Comparison of ENCODE assay signal across 14 cellular contexts in genomic region chr16:15640966-15641365, GRCh38. TPM values are rescaled to one million over a fixed set of nuclear protein-coding genes. Genes with fewer than 3 reads are reported as not detected.
A peak's percentile ranks its signal among the peaks of the same experiment; 100 is the strongest.
DNase-seq lines count a peak whose midpoint lies in the region; ATAC-seq and TF ChIP-seq lines count a peak whose summit lies in the region.
"Had no signal": no experiment of that assay in that cellular context is flagged by ENCODE, and none has a peak within 500 bp of the region (broad histone marks: within the 10 kb centered on the region; RNA-seq: fewer than 3 reads in every experiment).

No MANE protein-coding gene starts in this region.

- no peak for TF ChIP-seq CTCF in OCI-LY7 (conservative IDR thresholded peaks at IDR 0.05; ENCODE audit: low read length)
- TF ChIP-seq CTCF in foreskin keratinocyte (conservative IDR thresholded peaks at IDR 0.05): no peak

- peaks cover 77% of the 10 kb centered on the region for H3K4me1 ChIP-seq in OCI-LY7 (ENCODE audit: insufficient read depth, low read length, poor library complexity, severe bottlenecking)
- H3K4me1 ChIP-seq in foreskin keratinocyte: peaks cover 25% of the 10 kb centered on the region

- no peaks in the 10 kb centered on the region for H3K9me3 ChIP-seq in OCI-LY7 (ENCODE audit: low read length)
- H3K9me3 ChIP-seq: left lung had no signal

- no peaks in the 10 kb centered on the region for H3K9me3 Mint-ChIP-seq in activated T-cell treated with anti-CD3 and anti-CD28 coated beads, Interleukin-2, amount 50 U/mL, for 4 hours
- no peaks in the 10 kb centered on the region for H3K9me3 Mint-ChIP-seq in stimulated activated naive CD8-positive, alpha-beta T cell treated with anti-CD3 and anti-CD28 coated beads, Interleukin-15, amount 100 ng/mL, for 72 hours

- peak overlapping the region; percentile 85 to 95 for H3K27ac Mint-ChIP-seq in stimulated activated naive CD8-positive, alpha-beta T cell treated with anti-CD3 and anti-CD28 coated beads, Interleukin-15, amount 100 ng/mL, for 72 hours

- H3K4me2 ChIP-seq in OCI-LY7 (ENCODE audit: low read length): peak overlapping the region; percentile 99

- no TSS peak for BruUV-seq in OCI-LY7 (replicated peaks; lab: Mats Ljungman, UMichigan)

- POLR2A ChIA-PET in OCI-LY7 (lab: Charles Lee): interaction anchor here (0.9 to 1.5 kb wide), 2 partner anchors 52 to 87 kb away, joined by 4 read pairs; no protein-coding TSS in a partner anchor

- H3K27me3 ChIP-seq in foreskin keratinocyte: no peaks in the 10 kb centered on the region
- H3K27me3 ChIP-seq: left lung had no signal

- no peaks in the 10 kb centered on the region for H3K9me2 ChIP-seq in OCI-LY7 (ENCODE audit: insufficient read depth, low read length)

- CTCF ChIA-PET in OCI-LY7 (lab: Charles Lee; ENCODE audit: unreplicated experiment): no interaction called here

- H3K4me1 Mint-ChIP-seq in activated T-cell treated with anti-CD3 and anti-CD28 coated beads, Interleukin-2, amount 50 U/mL, for 4 hours (ENCODE audit: low read depth): peaks cover 69% of the 10 kb centered on the region
- H3K4me1 Mint-ChIP-seq in stimulated activated naive CD8-positive, alpha-beta T cell treated with anti-CD3 and anti-CD28 coated beads, Interleukin-15, amount 100 ng/mL, for 72 hours: peaks cover 75% of the 10 kb centered on the region

- no peak for DNase-seq in activated T-cell treated with anti-CD3 and anti-CD28 coated beads, Interleukin-2, amount 50 U/mL, for 4 hours
- no peak for DNase-seq in activated T-cell treated with anti-CD3 and anti-CD28 coated beads, Interleukin-2, amount 50 U/mL, for 1 hour
- DNase-seq in OCI-LY7 (ENCODE audit: low spot score) (peak; percentile 17), foreskin keratinocyte (no peak), DMS 273 (lab: John Stamatoyannopoulos, UW; ENCODE audit: unreplicated experiment) (no peak), HPDE6-E6E7 (ENCODE audit: extremely low spot score) (no peak), Kasumi-1 (lab: John Stamatoyannopoulos, UW) (no peak)
- DNase-seq in stimulated activated naive CD8-positive, alpha-beta T cell treated with anti-CD3 and anti-CD28 coated beads, Interleukin-15, amount 100 ng/mL, for 72 hours: no peak
- DNase-seq: left lung, NCI-H1048, NCI-H526 treated with DMSO at 0.1 percent for 48 hours, SW 1271 had no signal

- H4K20me1 ChIP-seq in OCI-LY7 (ENCODE audit: insufficient read depth, low read length): no peaks in the 10 kb centered on the region

- H3K36me3 ChIP-seq in OCI-LY7 (ENCODE audit: insufficient read depth, low read length): peaks cover 30% of the 10 kb centered on the region

- intact Hi-C loops in OCI-LY7 (cut with micrococcal nuclease; ENCODE audit: unreplicated experiment): loop anchor here (10.0 kb wide), 1 partner anchor 464 kb away; no protein-coding TSS in a partner anchor

- H3K79me2 ChIP-seq in OCI-LY7 (ENCODE audit: insufficient read depth, low read depth, low read length): peaks cover 58% of the 10 kb centered on the region

- ATAC-seq in activated T-cell treated with anti-CD3 and anti-CD28 coated beads, Interleukin-2, amount 50 U/mL, for 4 hours: no peak
- no peak for ATAC-seq in foreskin keratinocyte
- no peak for ATAC-seq in stimulated activated naive CD8-positive, alpha-beta T cell treated with anti-CD3 and anti-CD28 coated beads, Interleukin-15, amount 100 ng/mL, for 72 hours
- ATAC-seq: left lung, sciatic nerve had no signal

- peak overlapping the region; percentile 89 for H3K4me3 ChIP-seq in OCI-LY7 (ENCODE audit: low read depth, low read length, poor library complexity, severe bottlenecking)

- H3K4me3 Mint-ChIP-seq in activated T-cell treated with anti-CD3 and anti-CD28 coated beads, Interleukin-2, amount 50 U/mL, for 4 hours: peak overlapping the region; percentile 89
- H3K4me3 Mint-ChIP-seq in stimulated activated naive CD8-positive, alpha-beta T cell treated with anti-CD3 and anti-CD28 coated beads, Interleukin-15, amount 100 ng/mL, for 72 hours: peak overlapping the region; percentile 95 to 96

- H3K36me3 Mint-ChIP-seq in activated T-cell treated with anti-CD3 and anti-CD28 coated beads, Interleukin-2, amount 50 U/mL, for 4 hours (ENCODE audit: insufficient read depth): peaks cover 25% of the 10 kb centered on the region

- H3K27ac ChIP-seq in OCI-LY7 (ENCODE audit: low read depth, low read length, poor library complexity, severe bottlenecking): peak overlapping the region; percentile 89
- H3K27ac ChIP-seq in foreskin keratinocyte: peak overlapping the region; percentile 80
- H3K27ac ChIP-seq: coronary artery had no signal

- H2AFZ ChIP-seq in OCI-LY7 (ENCODE audit: low read length): no peak overlapping the region

- no peaks in the 10 kb centered on the region for H3K27me3 Mint-ChIP-seq in activated T-cell treated with anti-CD3 and anti-CD28 coated beads, Interleukin-2, amount 50 U/mL, for 4 hours (ENCODE audit: low read depth)
- no peaks in the 10 kb centered on the region for H3K27me3 Mint-ChIP-seq in stimulated activated naive CD8-positive, alpha-beta T cell treated with anti-CD3 and anti-CD28 coated beads, Interleukin-15, amount 100 ng/mL, for 72 hours

RNA-seq across cellular contexts. Expression of gene MARF1, which starts 2.0 kb away (rescaled TPM):
- total RNA-seq in activated T-cell treated with anti-CD3 and anti-CD28 coated beads, Interleukin-2, amount 50 U/mL, for 4 hours: 10 to 100 TPM; 24.3 to 35.0 (median 34.1) TPM
- 18.6 and 20.6 TPM in 2 replicates for total RNA-seq in OCI-LY7 (2014; rRNA removed; shearing (Covaris generic))
- total RNA-seq in OCI-LY7 (2022): 71.1 and 99.2 TPM in 2 replicates
- total RNA-seq in foreskin keratinocyte: 16.9 and 18.4 TPM in 2 replicates
- polyA plus RNA-seq in foreskin keratinocyte: 6.8 TPM in 2 replicates

RNA-seq across cellular contexts. Expression of gene NDE1, which starts 9.1 kb away (rescaled TPM):
- 10 to 100 TPM; 60.4 to 69.0 (median 60.5) TPM for total RNA-seq in activated T-cell treated with anti-CD3 and anti-CD28 coated beads, Interleukin-2, amount 50 U/mL, for 4 hours
- total RNA-seq in OCI-LY7 (2014; rRNA removed; shearing (Covaris generic)): 76.8 and 88.9 TPM in 2 replicates
- total RNA-seq in OCI-LY7 (2022) (141 and 175 TPM in 2 replicates), foreskin keratinocyte (66.5 and 74.9 TPM in 2 replicates)
- 23.4 and 28.4 TPM in 2 replicates for polyA plus RNA-seq in foreskin keratinocyte
